8 cellular contexts compared by ENCODE assay signal in the genomic region with DNA sequence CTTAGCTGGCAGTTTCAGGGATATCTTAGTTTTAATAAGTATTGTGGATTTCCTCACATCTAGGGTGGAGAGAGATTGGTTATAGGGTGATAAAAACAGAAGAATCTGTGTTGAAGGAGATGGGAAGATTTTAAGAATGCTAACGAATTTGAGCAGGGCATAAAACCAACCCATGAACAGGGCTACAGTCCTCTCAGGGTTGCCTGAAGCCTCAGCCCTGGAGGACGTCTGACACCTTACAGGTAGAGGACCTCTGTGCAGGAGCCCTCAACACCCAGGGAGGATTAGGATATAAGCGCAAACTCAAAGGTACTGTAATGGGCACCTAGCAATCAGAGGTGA. TPM values are rescaled to one million over a fixed set of nuclear protein-coding genes. Genes with fewer than 3 reads are reported as not detected.
DNase-seq lines count a peak whose midpoint lies in the region; ATAC-seq, FAIRE-seq and TF ChIP-seq lines count a peak whose summit lies in the region.

No MANE protein-coding gene starts in this region.

- H3K4me2 ChIP-seq in K562 (ENCODE audit: insufficient read depth, low read length), result peak overlapping the region; percentile 65

- no peak for FAIRE-seq in K562 (lab: Jason Lieb, UNC)

- no peak overlapping the region for H3K27ac Mint-ChIP-seq in CD8-positive, alpha-beta memory T cell

- POLR2A ChIA-PET in CD8-positive, alpha-beta memory T cell (lab: Charles Lee), result no interaction called here
- POLR2A ChIA-PET in K562 (lab: Yijun Ruan, JAX), result interaction anchor here (0.6 kb wide), 2 partner anchors 15 to 744 kb away, joined by 3 to 5 read pairs; no protein-coding TSS in a partner anchor

- peaks cover 7% of the 10 kb centered on the region for H3K27me3 ChIP-seq in CD8-positive, alpha-beta memory T cell (ENCODE audit: insufficient read depth, low read length, poor library complexity, severe bottlenecking)
- H3K27me3 ChIP-seq in K562 (ENCODE audit: control insufficient read depth in 2 of 2, insufficient read depth in 2 of 2, low read length in 2 of 2), result peaks cover 0 to 3% of the 10 kb centered on the region in 2 experiments; a peak in 1 of 5 replicates

- CTCF ChIA-PET in CD8-positive, alpha-beta memory T cell (lab: Charles Lee), result no interaction called here
- CTCF ChIA-PET in K562 (lab: Yijun Ruan, JAX; ENCODE audit: low intra/inter-chr PET ratio), result interaction anchor here (0.6 kb wide), 1 partner anchor 74 kb away, joined by 3 read pairs; no protein-coding TSS in a partner anchor

- intact Hi-C loops in K562 (cut with micrococcal nuclease), result no loop called here

- no TSS peak for BruUV-seq in K562 (replicated peaks; lab: Mats Ljungman, UMichigan)

- TF ChIP-seq EP300 in K562 (IDR thresholded peaks at IDR 0.05; ENCODE audit: low read length), result no peak

- no peaks in the 10 kb centered on the region for H3K36me3 Mint-ChIP-seq in CD8-positive, alpha-beta memory T cell

- DNase-seq in CD8-positive, alpha-beta memory T cell, result no peak
- DNase-seq in K562 (ENCODE audit: extremely low read depth in 1 of 4, low spot score in 3 of 4) (no peak), UCSD-AML1 (lab: John Stamatoyannopoulos, UW; ENCODE audit: unreplicated experiment) (no peak), ACHN (no peak), NCI-H2227 treated with DMSO at 0.1 percent for 48 hours (lab: John Stamatoyannopoulos, UW) (no peak)
- no peak for DNase-seq in stimulated activated naive CD4-positive, alpha-beta T cell (lab: John Stamatoyannopoulos, UW)

- peak overlapping the region; percentile 66 for H2AFZ ChIP-seq in K562 (ENCODE audit: low read depth, low read length)

- WGBS in K562 (ENCODE audit: insufficient coverage, low coverage, missing lambda C conversion rate), result 0% methylated on average over 3 of the region's 3 CpGs
- 3 to 4% methylated on average over 3 of the region's 3 CpGs for WGBS in mesodermal cell (ENCODE audit: insufficient coverage in 2 of 2), 2 experiments

- H4K20me1 ChIP-seq in K562 (replicated peaks; ENCODE audit: control insufficient read depth, insufficient read depth, low read length), result no peaks in the 10 kb centered on the region

- H3K4me1 ChIP-seq in CD8-positive, alpha-beta memory T cell (ENCODE audit: insufficient read depth, low read length), result no peaks in the 10 kb centered on the region
- H3K4me1 ChIP-seq in K562 (replicated peaks in 1 of 2; ENCODE audit: control insufficient read depth in 2 of 2, insufficient read depth in 2 of 2, low read length in 2 of 2), result peaks cover 0 to 14% of the 10 kb centered on the region in 2 experiments; a peak in 2 of 5 replicates
- peaks cover 10% of the 10 kb centered on the region for H3K4me1 ChIP-seq in mesodermal cell (ENCODE audit: control insufficient read depth, insufficient read depth, low read length, poor library complexity, severe bottlenecking)

- no peak overlapping the region for H3K4me3 ChIP-seq in CD8-positive, alpha-beta memory T cell (ENCODE audit: low read length)
- H3K4me3 ChIP-seq in K562 (no peak overlapping the region), mesodermal cell (ENCODE audit: extremely low read depth, insufficient read depth, low read length, poor library complexity, severe bottlenecking) (peak overlapping the region; percentile 76)

- H3K9me3 ChIP-seq in CD8-positive, alpha-beta memory T cell (ENCODE audit: low read length), result no peaks in the 10 kb centered on the region
- no peaks in the 10 kb centered on the region for H3K9me3 ChIP-seq in K562 (replicated peaks; ENCODE audit: control insufficient read depth, insufficient read depth, low read depth, low read length)
- H3K9me3 ChIP-seq in mesodermal cell (ENCODE audit: control insufficient read depth, low read length), result no peaks in the 10 kb centered on the region

- TF ChIP-seq RAD21 in K562 (CRISPR knock-in tag; conservative IDR thresholded peaks at IDR 0.05 in 1 of 2, IDR thresholded peaks at IDR 0.05 in 1 of 2), result no peak

- TF ChIP-seq CTCF in K562 (IDR thresholded peaks at IDR 0.05 in 2 of 3, conservative IDR thresholded peaks at IDR 0.05 in 1 of 3; ENCODE audit: insufficient read depth in 2 of 3, low read depth in 1 of 3, low read length in 3 of 3), result no peak

- no peaks in the 10 kb centered on the region for H3K36me3 ChIP-seq in CD8-positive, alpha-beta memory T cell (ENCODE audit: insufficient read depth, low read length)
- H3K36me3 ChIP-seq in K562 (ENCODE audit: control insufficient read depth, insufficient read depth, low read length), result no peaks in the 10 kb centered on the region
- H3K36me3 ChIP-seq in mesodermal cell (ENCODE audit: control insufficient read depth, insufficient read depth, low read length), result no peaks in the 10 kb centered on the region

- peaks cover 0 to 3% (median 0%) of the 10 kb centered on the region in 5 donors for H3K9me3 Mint-ChIP-seq in CD8-positive, alpha-beta memory T cell

- ATAC-seq in HG02885 (IDR thresholded peaks at IDR 0.05; ENCODE audit: poor library complexity, unreplicated experiment) (peak; percentile 34), K562 (no peak; the same call in 2 of the 3 replicates)

- peaks cover 19 to 41% of the 10 kb centered on the region in 2 donors for H3K27me3 Mint-ChIP-seq in CD8-positive, alpha-beta memory T cell

- H3K4me1 Mint-ChIP-seq in CD8-positive, alpha-beta memory T cell, result peaks cover 12 to 17% (median 14%) of the 10 kb centered on the region in 3 donors

- H3K4me3 Mint-ChIP-seq in CD8-positive, alpha-beta memory T cell, result peak overlapping the region in 6 of 7 donors; percentile 21 to 64 (median 60)

- TF ChIP-seq POLR2A in K562 (conservative IDR thresholded peaks at IDR 0.05), result no peak

- no peaks in the 10 kb centered on the region for H3K9me1 ChIP-seq in K562 (ENCODE audit: control insufficient read depth, insufficient read depth, low read length)

- no peak overlapping the region for H3K9ac ChIP-seq in K562 (ENCODE audit: insufficient read depth in 1 of 2, low read depth in 2 of 2, low read length in 2 of 2)

- H3K27ac ChIP-seq in CD8-positive, alpha-beta memory T cell (ENCODE audit: low read depth, low read length), result no peak overlapping the region
- H3K27ac ChIP-seq in K562 (ENCODE audit: extremely low read depth, low read depth, low read length), result no peak overlapping the region
- H3K27ac ChIP-seq in mesodermal cell (ENCODE audit: low read depth, low read length, severe bottlenecking), result no peak overlapping the region

- no peaks in the 10 kb centered on the region for H3K79me2 ChIP-seq in K562 (ENCODE audit: control insufficient read depth, insufficient read depth, low read length)

- in situ Hi-C loops in K562 (cut with MboI) (no loop called here), ACHN (cut with HindIII; ENCODE audit: low pct_ligation_motif_present, low pct_unique_long_range_greater_than_20kb, low sequenced_read_pairs) (no loop called here)

TF ChIP-seq in K562, 482 proteins besides CTCF, POLR2A, EP300 and RAD21 (continues in another document):
- TF ChIP-seq ATF2 (CRISPR knock-in tag; IDR thresholded peaks at IDR 0.05) (no peak), FOXK2 (conservative IDR thresholded peaks at IDR 0.05 in 1 of 2, IDR thresholded peaks at IDR 0.05 in 1 of 2; ENCODE audit: low read depth in 2 of 2) (no peak), BRF1 (IDR thresholded peaks at IDR 0.05; ENCODE audit: borderline replicate concordance, extremely low read depth, insufficient read length) (no peak)
- TF ChIP-seq, protein P1, sequence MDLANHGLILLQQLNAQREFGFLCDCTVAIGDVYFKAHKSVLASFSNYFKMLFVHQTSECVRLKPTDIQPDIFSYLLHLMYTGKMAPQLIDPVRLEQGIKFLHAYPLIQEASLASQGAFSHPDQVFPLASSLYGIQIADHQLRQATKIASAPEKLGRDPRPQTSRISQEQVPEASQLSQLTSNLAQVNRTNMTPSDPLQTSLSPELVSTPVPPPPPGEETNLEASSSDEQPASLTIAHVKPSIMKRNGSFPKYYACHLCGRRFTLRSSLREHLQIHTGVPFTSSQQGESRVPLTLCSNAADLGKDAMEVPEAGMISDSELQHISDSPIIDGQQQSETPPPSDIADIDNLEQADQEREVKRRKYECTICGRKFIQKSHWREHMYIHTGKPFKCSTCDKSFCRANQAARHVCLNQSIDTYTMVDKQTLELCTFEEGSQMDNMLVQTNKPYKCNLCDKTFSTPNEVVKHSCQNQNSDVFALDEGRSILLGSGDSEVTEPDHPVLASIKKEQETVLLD (IDR thresholded peaks at IDR 0.05), result no peak

RNA-seq across cellular contexts. Expression of gene WASF3, which starts 0.5 kb away (rescaled TPM):
- under 1 TPM; 0.20 to 0.24 TPM for total RNA-seq in CD8-positive, alpha-beta memory T cell
- polyA plus RNA-seq in CD8-positive, alpha-beta memory T cell, result not detected
- total RNA-seq in K562 (2011; cell fraction: chromatin; rRNA removed; ENCODE audit: low replicate concordance), result 0.12 and 0.55 TPM in 2 replicates
- total RNA-seq in K562 (2011; cell fraction: nucleolus; rRNA removed), result 0.13 and 0.17 TPM in 2 replicates
- 0.15 and 0.22 TPM in 2 replicates for total RNA-seq in K562 (2011; cell fraction: nucleoplasm; rRNA removed)
- 0.05 TPM in 1 of 2 replicates, not detected in the other for total RNA-seq in K562 (2014; rRNA removed)
- 0.11 and 0.16 TPM in 2 replicates for total RNA-seq in K562 (2014; rRNA removed; fragmentation: Illumina TruSeq; extraction: Trizol)
- 0.08 and 0.11 TPM in 2 replicates for total RNA-seq in K562 (2015; rRNA removed; fragmentation: Illumina TruSeq; extraction: Trizol)
- 0.29 TPM in 2 replicates for total RNA-seq in K562 (2021)
- polyA plus RNA-seq in K562 (2011; rRNA removed), result 0.20 and 0.43 TPM in 2 replicates
- 0.07 and 0.15 TPM in 2 replicates for polyA plus RNA-seq in K562 (2011; cell fraction: cytosol; rRNA removed)
- 0.28 and 0.33 TPM in 2 replicates for polyA plus RNA-seq in K562 (2011; cell fraction: nucleus; rRNA removed)
- 0.09 and 0.28 TPM in 2 replicates for polyA plus RNA-seq in K562 (2012)
- 0.08 and 0.12 TPM in 2 replicates for polyA plus RNA-seq in K562 (2014; fragmentation: Illumina TruSeq; extraction: Trizol)
- polyA plus RNA-seq in K562 (2014; fragmentation: Nextera tagmentation; extraction: Ambion mirVana), result under 1 TPM; 0.04 TPM
- 0.04 and 0.05 TPM in 2 replicates for polyA plus RNA-seq in K562 (2014; rRNA removed)
- polyA minus RNA-seq in K562 (2011; rRNA and poly(A)+ RNA removed), result 0.15 and 0.25 TPM in 2 replicates
- 0.27 TPM in 1 of 2 replicates, not detected in the other for polyA minus RNA-seq in K562 (2011; cell fraction: cytosol; rRNA and poly(A)+ RNA removed)
- polyA minus RNA-seq in K562 (2011; cell fraction: nucleus; rRNA and poly(A)+ RNA removed), result under 0.01 TPM in 1 of 2 replicates, not detected in the other
- polyA plus RNA-seq in mesodermal cell (2013, experiment 1 of 2), result 18.3 TPM
- polyA plus RNA-seq in mesodermal cell (2013, experiment 2 of 2), result 17.4 TPM
